1 cellular context compared by ENCODE assay signal in the genomic region with DNA sequence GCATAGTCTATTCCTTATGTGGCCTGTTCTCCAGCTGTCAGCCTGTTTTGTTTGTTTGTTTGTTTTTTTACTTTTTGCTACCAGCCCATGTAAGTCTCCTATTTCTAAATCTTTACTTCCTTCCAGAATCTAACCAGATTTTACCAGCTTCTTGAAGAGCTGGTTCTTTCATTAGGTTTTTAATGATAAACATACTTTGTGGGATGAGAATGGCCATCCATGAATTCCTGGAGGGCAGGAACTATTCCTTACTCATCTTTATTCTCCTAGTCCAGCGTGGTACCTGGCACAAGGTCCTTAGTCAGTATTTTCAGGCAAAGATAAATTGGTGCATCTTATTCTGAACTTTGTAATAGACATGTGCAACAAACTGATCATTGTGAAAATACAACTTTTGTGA.
A peak's percentile ranks its signal among the peaks of the same experiment; 100 is the strongest.
TF ChIP-seq lines count a peak whose summit lies in the region.

No MANE protein-coding gene starts in this region.

TF ChIP-seq in HEK293, 187 proteins besides CTCF, POLR2A, EP300 and RAD21 (continued from another document):
- TF ChIP-seq, protein P1, sequence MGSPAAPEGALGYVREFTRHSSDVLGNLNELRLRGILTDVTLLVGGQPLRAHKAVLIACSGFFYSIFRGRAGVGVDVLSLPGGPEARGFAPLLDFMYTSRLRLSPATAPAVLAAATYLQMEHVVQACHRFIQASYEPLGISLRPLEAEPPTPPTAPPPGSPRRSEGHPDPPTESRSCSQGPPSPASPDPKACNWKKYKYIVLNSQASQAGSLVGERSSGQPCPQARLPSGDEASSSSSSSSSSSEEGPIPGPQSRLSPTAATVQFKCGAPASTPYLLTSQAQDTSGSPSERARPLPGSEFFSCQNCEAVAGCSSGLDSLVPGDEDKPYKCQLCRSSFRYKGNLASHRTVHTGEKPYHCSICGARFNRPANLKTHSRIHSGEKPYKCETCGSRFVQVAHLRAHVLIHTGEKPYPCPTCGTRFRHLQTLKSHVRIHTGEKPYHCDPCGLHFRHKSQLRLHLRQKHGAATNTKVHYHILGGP (tag by site-specific recombination; IDR thresholded peaks at IDR 0.05): peak; percentile 51; the same call in 1 of the 2 replicates
